ENCODE assay signal across 16 cellular contexts in genomic region chr1:51663721-51664120, GRCh38. TPM values are rescaled to one million over a fixed set of nuclear protein-coding genes. Genes with fewer than 3 reads are reported as not detected.
A peak's percentile ranks its signal among the peaks of the same experiment; 100 is the strongest.
DNase-seq lines count a peak whose midpoint lies in the region; ATAC-seq and TF ChIP-seq lines count a peak whose summit lies in the region.
"Had no signal": no experiment of that assay in that cellular context is flagged by ENCODE, and none has a peak within 500 bp of the region (broad histone marks: within the 10 kb centered on the region; RNA-seq: fewer than 3 reads in every experiment).

No MANE protein-coding gene starts in this region.

- H3K4me3 Mint-ChIP-seq in MCF 10A (ENCODE audit: unreplicated experiment), result no peak overlapping the region
- H3K4me3 Mint-ChIP-seq: CD4-positive, CD25-positive, alpha-beta regulatory T cell had no signal

- H3K27ac Mint-ChIP-seq in MCF 10A (ENCODE audit: low read depth, unreplicated experiment), result no peak overlapping the region
- H3K27ac Mint-ChIP-seq: CD4-positive, CD25-positive, alpha-beta regulatory T cell had no signal

- H3K36me3 ChIP-seq in left ventricle myocardium inferior (no peaks in the 10 kb centered on the region), heart right ventricle (no peaks in the 10 kb centered on the region), ascending aorta (no peaks in the 10 kb centered on the region), neutrophil (no peaks in the 10 kb centered on the region), tibial artery (no peaks in the 10 kb centered on the region)
- H3K36me3 ChIP-seq: HAP-1 had no signal

- ATAC-seq in heart right ventricle (no peak), HG03175 (IDR thresholded peaks at IDR 0.05; ENCODE audit: unreplicated experiment) (no peak)

- TF ChIP-seq CTCF in left ventricle myocardium inferior (IDR thresholded peaks at IDR 0.05; ENCODE audit: borderline replicate concordance) (no peak), heart right ventricle (IDR thresholded peaks at IDR 0.05) (no peak), ascending aorta (IDR thresholded peaks at IDR 0.05) (no peak), neutrophil (IDR thresholded peaks at IDR 0.05) (no peak), tibial artery (IDR thresholded peaks at IDR 0.05) (no peak), MCF 10A (IDR thresholded peaks at IDR 0.05; ENCODE audit: unreplicated experiment) (no peak)

- no peaks in the 10 kb centered on the region for H3K9me3 ChIP-seq in left ventricle myocardium inferior (replicated peaks)
- H3K9me3 ChIP-seq in heart right ventricle, result no peaks in the 10 kb centered on the region
- no peaks in the 10 kb centered on the region for H3K9me3 ChIP-seq in ascending aorta
- no peaks in the 10 kb centered on the region for H3K9me3 ChIP-seq in neutrophil
- no peaks in the 10 kb centered on the region for H3K9me3 ChIP-seq in tibial artery
- H3K9me3 ChIP-seq: BLaER1 treated with 17β-estradiol and CSF1 and Interleukin-3, amounts not matched to agents 10 nM and 100 nM; HAP-1 had no signal

- intact Hi-C loops in left ventricle myocardium inferior (cut with micrococcal nuclease), result no loop called here
- intact Hi-C loops in heart right ventricle (cut with DNase I), result loop anchor here in 1 of 10 donors (5.0 kb wide), 1 partner anchor 64 kb away; no protein-coding TSS in a partner anchor
- intact Hi-C loops in ascending aorta (cut with DNase I), result no loop called here
- intact Hi-C loops in tibial artery (cut with DNase I; ENCODE audit: low total_unique reads), result no loop called here
- intact Hi-C loops in MCF 10A (cut with micrococcal nuclease), result no loop called here

- H3K4me1 Mint-ChIP-seq in MCF 10A (ENCODE audit: insufficient read depth, unreplicated experiment), result peaks cover 40% of the 10 kb centered on the region

- CTCF ChIA-PET in MCF 10A (lab: Yijun Ruan, JAX), result interaction anchor here (0.9 kb wide), 1 partner anchor 105 kb away, joined by 4 read pairs; no protein-coding TSS in a partner anchor

- peaks cover 91% of the 10 kb centered on the region for H3K4me1 ChIP-seq in left ventricle myocardium inferior
- H3K4me1 ChIP-seq in heart right ventricle, result peaks cover 14 to 95% (median 70%) of the 10 kb centered on the region in 9 donors
- H3K4me1 ChIP-seq in ascending aorta, result peaks cover 4 to 64% of the 10 kb centered on the region in 2 donors
- H3K4me1 ChIP-seq in neutrophil (ENCODE audit: control insufficient read depth in 1 of 2, insufficient read depth in 1 of 2, low read depth in 1 of 2, low read length in 1 of 2), result peaks cover 33 to 42% of the 10 kb centered on the region in 2 experiments
- H3K4me1 ChIP-seq in tibial artery, result peaks cover 0 to 100% (median 57%) of the 10 kb centered on the region in 4 donors
- H3K4me1 ChIP-seq: BLaER1 treated with 17β-estradiol and CSF1 and Interleukin-3, amounts not matched to agents 10 nM and 100 nM had no signal

- no TSS peak for BruUV-seq in MCF 10A (replicated peaks; lab: Mats Ljungman, UMichigan)

- WGBS in heart right ventricle, 2 donors, result 81 to 88% methylated on average over 2 of the region's 2 CpGs

- DNase-seq in left ventricle myocardium inferior (no peak), heart right ventricle (no peak), ascending aorta (ENCODE audit: low spot score in 2 of 2) (no peak), tibial artery (no peak), mesenteric fat pad (ENCODE audit: low spot score) (no peak), MCF 10A (ENCODE audit: unreplicated experiment) (no peak)
- DNase-seq: 8988T; AML-193; CD4-positive, CD25-positive, alpha-beta regulatory T cell; DMS53; GF-D8 had no signal

- H3K36me3 Mint-ChIP-seq in MCF 10A (ENCODE audit: insufficient read depth, unreplicated experiment), result peaks cover 6% of the 10 kb centered on the region

- H3K9me3 Mint-ChIP-seq in MCF 10A (ENCODE audit: unreplicated experiment), result no peaks in the 10 kb centered on the region
- H3K9me3 Mint-ChIP-seq: CD4-positive, CD25-positive, alpha-beta regulatory T cell had no signal

- no peaks in the 10 kb centered on the region for H3K27me3 ChIP-seq in left ventricle myocardium inferior (ENCODE audit: low read depth)
- H3K27me3 ChIP-seq in heart right ventricle, result no peaks in the 10 kb centered on the region
- no peaks in the 10 kb centered on the region for H3K27me3 ChIP-seq in ascending aorta
- no peaks in the 10 kb centered on the region for H3K27me3 ChIP-seq in neutrophil
- no peaks in the 10 kb centered on the region for H3K27me3 ChIP-seq in tibial artery
- H3K27me3 ChIP-seq: BLaER1 treated with 17β-estradiol and CSF1 and Interleukin-3, amounts not matched to agents 10 nM and 100 nM had no signal

- H3K4me3 ChIP-seq in left ventricle myocardium inferior, result no peak overlapping the region
- H3K4me3 ChIP-seq in heart right ventricle, result no peak overlapping the region
- no peak overlapping the region for H3K4me3 ChIP-seq in ascending aorta
- no peak overlapping the region for H3K4me3 ChIP-seq in neutrophil (ENCODE audit: low read depth in 1 of 2, low read length in 1 of 2)
- no peak overlapping the region for H3K4me3 ChIP-seq in tibial artery
- H3K4me3 ChIP-seq: BLaER1 treated with 17β-estradiol and CSF1 and Interleukin-3, amounts not matched to agents 10 nM and 100 nM; HAP-1 had no signal

- H3K27ac ChIP-seq in left ventricle myocardium inferior (replicated peaks), result peak overlapping the region; percentile 77
- peak overlapping the region in 3 of 10 donors; percentile 57 to 82 (median 70) for H3K27ac ChIP-seq in heart right ventricle
- H3K27ac ChIP-seq in ascending aorta, result peak overlapping the region; percentile 80 to 83
- H3K27ac ChIP-seq in neutrophil, result peak overlapping the region; percentile 81
- peak overlapping the region; percentile 76 to 82 for H3K27ac ChIP-seq in tibial artery
- H3K27ac ChIP-seq: BLaER1 treated with 17β-estradiol and CSF1 and Interleukin-3, amounts not matched to agents 10 nM and 100 nM; HL-60 had no signal

- H3K27me3 Mint-ChIP-seq in MCF 10A (ENCODE audit: insufficient read depth, unreplicated experiment), result no peaks in the 10 kb centered on the region
- H3K27me3 Mint-ChIP-seq: CD4-positive, CD25-positive, alpha-beta regulatory T cell had no signal

- POLR2A ChIA-PET in MCF 10A (lab: Yijun Ruan, JAX), result interaction anchor here (1.0 kb wide), 1 partner anchor 66 kb away, joined by 4 read pairs; no protein-coding TSS in a partner anchor

RNA-seq across cellular contexts. Expression of gene OSBPL9, which starts 46.8 kb away (rescaled TPM):
- total RNA-seq in left ventricle myocardium inferior, result 55.8 TPM
- 10 to 100 TPM; 32.5 to 77.9 (median 55.6) TPM for total RNA-seq in heart right ventricle
- polyA plus RNA-seq in heart right ventricle, result 10 to 100 TPM; 42.9 to 82.9 TPM
- total RNA-seq in ascending aorta, result 101 TPM
- total RNA-seq in mesenteric fat pad, result 51.6 TPM
- 51.7 and 60.4 TPM in 2 replicates for total RNA-seq in MCF 10A (2022)
